ENCODE assay signal across 15 cellular contexts in genomic region chr15:71559098-71559497, GRCh38.
DNase-seq lines count a peak whose midpoint lies in the region; ATAC-seq, FAIRE-seq and TF ChIP-seq lines count a peak whose summit lies in the region.
"Had no signal": no experiment of that assay in that cellular context is flagged by ENCODE, and none has a peak within 500 bp of the region (broad histone marks: within the 10 kb centered on the region; RNA-seq: fewer than 3 reads in every experiment).

No MANE protein-coding gene starts in this region.

- dilution Hi-C loops in keratinocyte (cut with MboI; ENCODE audit: extremely low pct_ligation_motif_present, low sequenced_read_pairs) = no loop called here

- H3K27me3 Mint-ChIP-seq in stimulated activated naive CD8-positive, alpha-beta T cell treated with anti-CD3 and anti-CD28 coated beads, Interleukin-15, amount 100 ng/mL, for 72 hours = no peaks in the 10 kb centered on the region

- no peaks in the 10 kb centered on the region for H3K9me3 ChIP-seq in keratinocyte (ENCODE audit: control insufficient read depth, low read depth, low read length)
- H3K9me3 ChIP-seq in PC-9 (ENCODE audit: insufficient read depth, low read depth) = no peaks in the 10 kb centered on the region

- peak; percentile 90 for FAIRE-seq in keratinocyte (lab: Jason Lieb, UNC)
- FAIRE-seq: GM18507 had no signal

- H3K4me1 ChIP-seq in keratinocyte (ENCODE audit: control insufficient read depth, extremely low read depth, insufficient read depth, low read length) (peaks cover 58% of the 10 kb centered on the region), PC-9 (replicated peaks; ENCODE audit: insufficient read depth) (peaks cover 5% of the 10 kb centered on the region; the same call in 1 of the 2 replicates)

- BruUV-seq in PC-9 (replicated peaks; lab: Mats Ljungman, UMichigan) = no TSS peak

- POLR2A ChIA-PET in PC-9 (lab: Charles Lee; ENCODE audit: unreplicated experiment) = no interaction called here

- intact Hi-C loops in PC-9 (cut with micrococcal nuclease; ENCODE audit: unreplicated experiment) = no loop called here

- no peak overlapping the region for H3K4me3 Mint-ChIP-seq in stimulated activated naive CD8-positive, alpha-beta T cell treated with anti-CD3 and anti-CD28 coated beads, Interleukin-15, amount 100 ng/mL, for 72 hours
- H3K4me3 Mint-ChIP-seq: activated naive CD8-positive, alpha-beta T cell treated with anti-CD3 and anti-CD28 coated beads for 36 hours had no signal

- ATAC-seq in stimulated activated naive CD8-positive, alpha-beta T cell treated with anti-CD3 and anti-CD28 coated beads, Interleukin-15, amount 100 ng/mL, for 72 hours = no peak
- ATAC-seq in GM19023 (IDR thresholded peaks at IDR 0.05; ENCODE audit: unreplicated experiment) = no peak
- ATAC-seq: heart left ventricle had no signal

- H3F3A ChIP-seq in PC-9 (ENCODE audit: insufficient read depth, low read depth) = no peaks in the 10 kb centered on the region

- H3K79me2 ChIP-seq in keratinocyte (ENCODE audit: control insufficient read depth, insufficient read depth, low read length) (no peaks in the 10 kb centered on the region), PC-9 (ENCODE audit: low read depth) (no peaks in the 10 kb centered on the region)

- H3K27ac Mint-ChIP-seq in stimulated activated naive CD8-positive, alpha-beta T cell treated with anti-CD3 and anti-CD28 coated beads, Interleukin-15, amount 100 ng/mL, for 72 hours = no peak overlapping the region
- H3K27ac Mint-ChIP-seq: activated naive CD8-positive, alpha-beta T cell treated with anti-CD3 and anti-CD28 coated beads for 36 hours had no signal

- H4K20me1 ChIP-seq in keratinocyte (ENCODE audit: control insufficient read depth, extremely low read depth, insufficient read depth, low read length) (no peaks in the 10 kb centered on the region), PC-9 (ENCODE audit: insufficient read depth) (no peaks in the 10 kb centered on the region)

- no peaks in the 10 kb centered on the region for H3K9me3 Mint-ChIP-seq in stimulated activated naive CD8-positive, alpha-beta T cell treated with anti-CD3 and anti-CD28 coated beads, Interleukin-15, amount 100 ng/mL, for 72 hours

- peak; percentile 59 for DNase-seq in AG08396 (ENCODE audit: low spot score)
- peak; percentile 58 for DNase-seq in HS-5 (ENCODE audit: low read depth)
- DNase-seq in astrocyte of the cerebellum (ENCODE audit: low read depth) = peak; percentile 92
- no peak for DNase-seq in keratinocyte (ENCODE audit: low read depth, low spot score)
- no peak for DNase-seq in stimulated activated naive CD8-positive, alpha-beta T cell treated with anti-CD3 and anti-CD28 coated beads, Interleukin-15, amount 100 ng/mL, for 72 hours
- no peak for DNase-seq in PC-9
- no peak for DNase-seq in COLO829 (ENCODE audit: low spot score)
- DNase-seq: ACHN; activated naive CD8-positive, alpha-beta T cell treated with anti-CD3 and anti-CD28 coated beads for 36 hours; heart left ventricle; NCI-H69; occipital lobe; SHP77 had no signal

- CTCF ChIA-PET in PC-9 (lab: Charles Lee) = no interaction called here

- no peaks in the 10 kb centered on the region for H3K9me2 ChIP-seq in PC-9 (ENCODE audit: insufficient read depth)

- H3K4me2 ChIP-seq in keratinocyte (ENCODE audit: control insufficient read depth, extremely low read depth, insufficient read depth, low read depth, low read length) (peak overlapping the region; percentile 76), PC-9 (no peak overlapping the region)

- peaks cover 0 to 3% of the 10 kb centered on the region in 2 experiments for H3K36me3 ChIP-seq in keratinocyte (ENCODE audit: control insufficient read depth in 2 of 2, extremely low read depth in 1 of 2, insufficient read depth in 2 of 2, low read length in 2 of 2)
- no peaks in the 10 kb centered on the region for H3K36me3 ChIP-seq in PC-9 (ENCODE audit: low read depth)
- H3K36me3 ChIP-seq: heart left ventricle had no signal

- H3K4me1 Mint-ChIP-seq in stimulated activated naive CD8-positive, alpha-beta T cell treated with anti-CD3 and anti-CD28 coated beads, Interleukin-15, amount 100 ng/mL, for 72 hours = no peaks in the 10 kb centered on the region
- H3K4me1 Mint-ChIP-seq: activated naive CD8-positive, alpha-beta T cell treated with anti-CD3 and anti-CD28 coated beads for 36 hours had no signal

- in situ Hi-C loops in astrocyte of the cerebellum (cut with HindIII; ENCODE audit: low sequenced_read_pairs) = no loop called here

- H2AFZ ChIP-seq in keratinocyte (ENCODE audit: control insufficient read depth, low read length) (peak overlapping the region; percentile 17), PC-9 (no peak overlapping the region)

- H3K9ac ChIP-seq in keratinocyte (ENCODE audit: control insufficient read depth, extremely low read depth, insufficient read depth, low read length) = peak overlapping the region; percentile 50

- H3K4me3 ChIP-seq in astrocyte of the cerebellum (ENCODE audit: low read depth, low read length) (no peak overlapping the region), keratinocyte (ENCODE audit: control insufficient read depth in 2 of 3, extremely low read depth in 1 of 3, insufficient read depth in 2 of 3, low read depth in 1 of 3, low read length in 3 of 3) (peak overlapping the region in 1 of 3 experiments; percentile 8), PC-9 (no peak overlapping the region)
- H3K4me3 ChIP-seq: heart left ventricle had no signal

- H3K9me1 ChIP-seq in keratinocyte (ENCODE audit: control insufficient read depth, extremely low read depth, insufficient read depth, low read length) = no peaks in the 10 kb centered on the region

- H3K27ac ChIP-seq in keratinocyte (ENCODE audit: control insufficient read depth, insufficient read depth, low read length) (peak overlapping the region; percentile 66), PC-9 (no peak overlapping the region)
- H3K27ac ChIP-seq: heart left ventricle had no signal

- TF ChIP-seq CTCF in astrocyte of the cerebellum (IDR thresholded peaks at IDR 0.05; ENCODE audit: low read depth, low read length, missing control alignments) = no peak
- TF ChIP-seq CTCF in keratinocyte (optimal IDR thresholded peaks at IDR 0.05 in 1 of 3, IDR thresholded peaks at IDR 0.05 in 1 of 3, conservative IDR thresholded peaks at IDR 0.05 in 1 of 3; ENCODE audit: extremely low read depth in 1 of 3, insufficient read depth in 2 of 3, low read length in 3 of 3) = no peak
- no peak for TF ChIP-seq CTCF in PC-9 (conservative IDR thresholded peaks at IDR 0.05)

- H3K27me3 ChIP-seq in keratinocyte (ENCODE audit: control insufficient read depth, extremely low read depth, insufficient read depth, low read length) = no peaks in the 10 kb centered on the region
- H3K27me3 ChIP-seq in PC-9 (ENCODE audit: insufficient read depth, low read depth) = no peaks in the 10 kb centered on the region
- H3K27me3 ChIP-seq: heart left ventricle had no signal

Comparison
In these comparisons a context has a peak if more than half of its experiments do, and no peak if none do; other contexts are left out.
1. DNase-seq: peak in AG08396 (single experiment), HS-5 (single experiment) and astrocyte of the cerebellum (single experiment); none in keratinocyte (single experiment), stimulated activated naive CD8-positive, alpha-beta T cell treated with anti-CD3 and anti-CD28 coated beads, Interleukin-15, amount 100 ng/mL, for 72 hours (0 of 2), PC-9 (0 of 2) and COLO829 (single experiment).